In the genomic region with DNA sequence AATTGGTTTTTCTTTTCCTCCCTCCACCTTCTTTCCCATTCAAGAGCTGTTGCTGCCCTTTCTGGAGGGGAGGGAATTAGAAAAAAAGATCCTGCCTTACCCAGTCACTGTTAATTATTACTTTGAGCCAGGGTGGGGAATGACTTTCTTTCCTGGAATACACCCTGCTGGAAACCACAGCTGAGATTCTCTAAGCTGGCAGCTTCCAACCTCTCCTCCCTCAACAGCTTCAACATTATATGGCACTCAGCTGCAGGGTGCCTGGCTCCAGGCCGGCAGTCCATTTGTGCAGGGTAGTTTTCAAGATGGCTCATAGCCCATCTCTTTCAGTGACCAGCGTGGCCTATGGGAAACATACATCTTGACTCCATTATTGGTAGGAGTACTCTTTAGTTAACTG, we compare ENCODE assay signal across 14 cellular contexts.
DNase-seq lines count a peak whose midpoint lies in the region; ATAC-seq and TF ChIP-seq lines count a peak whose summit lies in the region.
"Had no signal": no experiment of that assay in that cellular context is flagged by ENCODE, and none has a peak within 500 bp of the region (broad histone marks: within the 10 kb centered on the region; RNA-seq: fewer than 3 reads in every experiment).

No MANE protein-coding gene starts in this region.

- H2BK5ac ChIP-seq in mesenchymal stem cell (ENCODE audit: low read depth, low read length, poor library complexity, severe bottlenecking), result no peak overlapping the region

- TF ChIP-seq POLR2A in esophagus muscularis mucosa (IDR thresholded peaks at IDR 0.05; ENCODE audit: low read depth), result no peak

- H3K36me3 ChIP-seq in mesenchymal stem cell (ENCODE audit: control insufficient read depth in 1 of 2, insufficient read depth in 2 of 2, low read depth in 1 of 2, low read length in 2 of 2) (peaks cover 0 to 62% of the 10 kb centered on the region in 2 experiments), esophagus muscularis mucosa (peaks cover 0 to 30% (median 14%) of the 10 kb centered on the region in 4 donors)

- no peak overlapping the region for H2BK15ac ChIP-seq in mesenchymal stem cell (ENCODE audit: low read depth, poor library complexity, severe bottlenecking)

- H3K4ac ChIP-seq in mesenchymal stem cell (ENCODE audit: low read depth in 1 of 2, low read length in 2 of 2), result no peak overlapping the region

- H2AFZ ChIP-seq in mesenchymal stem cell (ENCODE audit: low read depth, low read length), result no peak overlapping the region

- 95% methylated on average over 2 of the region's 2 CpGs for WGBS in mesenchymal stem cell
- WGBS in esophagus muscularis mucosa, result 90% methylated on average over 2 of the region's 2 CpGs

- no peak overlapping the region for H3K18ac ChIP-seq in mesenchymal stem cell (ENCODE audit: low read depth in 1 of 2, low read length in 2 of 2)

- H3K9ac ChIP-seq in mesenchymal stem cell (ENCODE audit: low read length), result no peak overlapping the region

- peak overlapping the region; percentile 90 for H3K27ac ChIP-seq in mesenchymal stem cell (ENCODE audit: low read length, poor library complexity, severe bottlenecking)
- no peak overlapping the region for H3K27ac ChIP-seq in esophagus muscularis mucosa (replicated peaks in 1 of 4)

- no peak overlapping the region for H2AK5ac ChIP-seq in mesenchymal stem cell (ENCODE audit: low read length, severe bottlenecking)

- peaks cover 3% of the 10 kb centered on the region for H3K4me1 ChIP-seq in mesenchymal stem cell (ENCODE audit: control insufficient read depth, insufficient read depth, low read depth, low read length)
- no peaks in the 10 kb centered on the region for H3K4me1 ChIP-seq in esophagus muscularis mucosa

- no peak overlapping the region for H3K4me2 ChIP-seq in mesenchymal stem cell (ENCODE audit: low read length, poor library complexity, severe bottlenecking)

- H3K9me3 ChIP-seq in mesenchymal stem cell (ENCODE audit: control insufficient read depth, low read length), result peaks cover 7% of the 10 kb centered on the region
- H3K9me3 ChIP-seq in esophagus muscularis mucosa, result no peaks in the 10 kb centered on the region

- H2BK120ac ChIP-seq in mesenchymal stem cell (ENCODE audit: low read depth, low read length), result no peak overlapping the region

- H3K79me1 ChIP-seq in mesenchymal stem cell (replicated peaks; ENCODE audit: low read length, poor library complexity, severe bottlenecking), result peaks cover 15% of the 10 kb centered on the region

- H4K91ac ChIP-seq in mesenchymal stem cell (ENCODE audit: low read length), result no peak overlapping the region

- in situ Hi-C loops in ACHN (cut with HindIII; ENCODE audit: low pct_ligation_motif_present, low pct_unique_long_range_greater_than_20kb, low sequenced_read_pairs), result no loop called here

- H3K27me3 ChIP-seq in mesenchymal stem cell (ENCODE audit: control insufficient read depth in 1 of 2, insufficient read depth in 1 of 2, low read length in 2 of 2), result no peaks in the 10 kb centered on the region
- H3K27me3 ChIP-seq in esophagus muscularis mucosa, result no peaks in the 10 kb centered on the region

- no peak overlapping the region for H3K14ac ChIP-seq in mesenchymal stem cell (ENCODE audit: low read length in 2 of 2)

- no peak for ATAC-seq in GM18498 (IDR thresholded peaks at IDR 0.05; ENCODE audit: unreplicated experiment)
- ATAC-seq: Panc1 had no signal

- no peak overlapping the region for H3K4me3 ChIP-seq in mesenchymal stem cell (ENCODE audit: insufficient read depth in 1 of 2, low read depth in 1 of 2, low read length in 2 of 2)
- H3K4me3 ChIP-seq in esophagus muscularis mucosa, result no peak overlapping the region

- no peak for TF ChIP-seq CTCF in esophagus muscularis mucosa (IDR thresholded peaks at IDR 0.05)

- H3K23ac ChIP-seq in mesenchymal stem cell (ENCODE audit: low read length in 2 of 2), result no peak overlapping the region

- no peak overlapping the region for H4K8ac ChIP-seq in mesenchymal stem cell (ENCODE audit: low read length)

- DNase-seq in ACHN, result peak; percentile 45
- DNase-seq in NCI-H69 (lab: John Stamatoyannopoulos, UW), result peak; percentile 65
- DNase-seq in cerebellar cortex (ENCODE audit: low spot score), result peak; percentile 42
- no peak for DNase-seq in mesenchymal stem cell
- no peak for DNase-seq in HCEC 1CT
- no peak for DNase-seq in esophagus muscularis mucosa (ENCODE audit: extremely low spot score)
- no peak for DNase-seq in NOMO-1 treated with DMSO at 0.1 percent for 48 hours (lab: John Stamatoyannopoulos, UW; ENCODE audit: unreplicated experiment)
- DNase-seq: NCI-H1048, NCI-H146, NCI-H345, NCI-H748 treated with DMSO at 0.1 percent for 48 hours, Right ventricle myocardium superior had no signal

- intact Hi-C loops in esophagus muscularis mucosa (cut with DNase I), result no loop called here

- no peak for TF ChIP-seq EP300 in esophagus muscularis mucosa (IDR thresholded peaks at IDR 0.05)

- H2BK12ac ChIP-seq in mesenchymal stem cell (ENCODE audit: low read length in 2 of 2), result no peak overlapping the region

Comparison
In these comparisons a context has a peak if more than half of its experiments do, and no peak if none do; other contexts are left out.
1. DNase-seq: peak in ACHN (single experiment), NCI-H69 (single experiment) and cerebellar cortex (single experiment); none in mesenchymal stem cell (single experiment), HCEC 1CT (single experiment), esophagus muscularis mucosa (single experiment) and NOMO-1 treated with DMSO at 0.1 percent for 48 hours (single experiment).